Comparison of ENCODE assay signal across 25 cellular contexts in genomic region chr4:119237201-119237600, GRCh38.
"Had no signal": no experiment of that assay in that cellular context is flagged by ENCODE, and none has a peak within 500 bp of the region (broad histone marks: within the 10 kb centered on the region; RNA-seq: fewer than 3 reads in every experiment).

No MANE protein-coding gene starts in this region.

- H3K27me3 Mint-ChIP-seq: dendritic cell treated with granulocyte-macrophage colony-stimulating factor and Interleukin-4, amounts not matched to agents 40 ng/mL and 50 ng/mL, for 4 days; naive thymus-derived CD8-positive, alpha-beta T cell; stimulated activated memory B cell treated with anti-CD40 and anti-IgM and Interleukin-4, amounts not matched to agents 10 μg/mL and 1 μg/mL and 100 μg/mL, for 72 hours; type B pancreatic cell had no signal

- DNase-seq: colonic mucosa; effector CD8-positive, alpha-beta T cell; endodermal cell; foreskin fibroblast; heart left ventricle; kidney glomerular epithelial cell; left colon; left ventricle myocardium inferior; lower lobe of right lung; naive thymus-derived CD8-positive, alpha-beta T cell; nephron progenitor cell; nucleus accumbens; right cardiac atrium; sigmoid colon; stimulated activated CD4-positive, alpha-beta T cell treated with anti-CD3 and anti-CD28 coated beads, Interleukin-4, amount 100 ng/mL, for 4 hours; stomach; thyroid gland had no signal

- H3K27ac ChIP-seq: colonic mucosa, epithelial cell of prostate, gastroesophageal sphincter, heart left ventricle, hepatocyte, left ventricle myocardium inferior, lower lobe of right lung, prostate gland, sigmoid colon, thyroid gland had no signal

- ATAC-seq: esophagus mucosa; gastroesophageal sphincter; heart left ventricle; naive thymus-derived CD8-positive, alpha-beta T cell; right cardiac atrium had no signal

- H3K9me3 ChIP-seq: colonic mucosa, gastroesophageal sphincter, heart left ventricle, left ventricle myocardium inferior, lower lobe of right lung, prostate gland, sigmoid colon, stomach, thyroid gland had no signal

- H3K9me3 Mint-ChIP-seq: dendritic cell treated with granulocyte-macrophage colony-stimulating factor and Interleukin-4, amounts not matched to agents 40 ng/mL and 50 ng/mL, for 4 days; endodermal cell; nephron progenitor cell; type B pancreatic cell had no signal

- H3K4me3 ChIP-seq: colonic mucosa, gastroesophageal sphincter, heart left ventricle, hepatocyte, left ventricle myocardium inferior, lower lobe of right lung, prostate gland, sigmoid colon, stomach, thyroid gland had no signal

- H3K27ac Mint-ChIP-seq: dendritic cell treated with granulocyte-macrophage colony-stimulating factor and Interleukin-4, amounts not matched to agents 40 ng/mL and 50 ng/mL, for 4 days; endodermal cell; type B pancreatic cell had no signal

- H3K36me3 ChIP-seq: colonic mucosa, prostate gland had no signal

- H3K4me3 Mint-ChIP-seq: dendritic cell treated with granulocyte-macrophage colony-stimulating factor and Interleukin-4, amounts not matched to agents 40 ng/mL and 50 ng/mL, for 4 days; endodermal cell; naive thymus-derived CD8-positive, alpha-beta T cell; nephron progenitor cell; stimulated activated memory B cell treated with anti-CD40 and anti-IgM and Interleukin-4, amounts not matched to agents 10 μg/mL and 1 μg/mL and 100 μg/mL, for 72 hours; type B pancreatic cell had no signal

- H3K27me3 ChIP-seq: colonic mucosa, gastroesophageal sphincter, heart left ventricle, hepatocyte, sigmoid colon, stomach, thyroid gland had no signal

- H3K4me1 ChIP-seq: colonic mucosa, prostate gland had no signal
